Comparison of ENCODE assay signal across 1 cellular context in the genomic region with DNA sequence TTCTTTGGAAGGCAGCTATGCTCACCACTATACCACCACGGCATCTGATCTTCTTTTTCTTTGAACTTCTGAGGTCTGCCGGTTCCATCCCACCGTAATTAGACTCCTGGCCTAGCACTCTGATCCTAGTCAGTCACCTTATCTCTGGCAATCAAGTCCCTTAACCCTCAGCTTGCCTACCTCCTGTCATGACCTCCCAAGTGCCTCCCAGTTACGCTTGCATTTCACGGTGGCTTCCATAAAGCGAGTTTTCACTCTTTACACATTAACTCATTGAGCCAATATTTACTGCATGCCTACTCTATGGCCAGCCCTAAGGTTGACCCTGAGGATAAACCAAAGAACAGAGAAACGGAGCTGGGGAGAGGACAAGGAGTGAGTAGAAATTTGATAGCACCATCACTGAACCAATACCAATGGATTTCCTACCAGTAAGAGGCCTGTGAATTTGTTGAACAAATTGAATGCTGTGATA.
TF ChIP-seq lines count a peak whose summit lies in the region.

No MANE protein-coding gene starts in this region.

TF ChIP-seq in HepG2, 621 proteins besides CTCF, POLR2A, EP300 and RAD21 (continued from another document and continues in another):
- TF ChIP-seq ZBTB20 (CRISPR knock-in tag; IDR thresholded peaks at IDR 0.05; ENCODE audit: borderline replicate concordance, low read depth) (no peak), YY1 (IDR thresholded peaks at IDR 0.05; ENCODE audit: insufficient read depth, insufficient replicate concordance, low read depth, low read length) (no peak), ZNF570 (CRISPR knock-in tag; IDR thresholded peaks at IDR 0.05; ENCODE audit: borderline replicate concordance) (no peak), POGZ (CRISPR knock-in tag; IDR thresholded peaks at IDR 0.05) (peak; percentile 95), ZEB1 (IDR thresholded peaks at IDR 0.05; ENCODE audit: insufficient replicate concordance, low read depth) (no peak), TBX3 (IDR thresholded peaks at IDR 0.05; ENCODE audit: borderline replicate concordance) (peak; percentile 74; the same call in 1 of the 2 replicates), ZNF879 (CRISPR knock-in tag; IDR thresholded peaks at IDR 0.05) (no peak), FOXC1 (CRISPR knock-in tag; IDR thresholded peaks at IDR 0.05; ENCODE audit: borderline replicate concordance) (peak; percentile 28; the same call in 1 of the 2 replicates), ZNF253 (CRISPR knock-in tag; IDR thresholded peaks at IDR 0.05; ENCODE audit: borderline replicate concordance) (no peak), ZFP37 (CRISPR knock-in tag; IDR thresholded peaks at IDR 0.05; ENCODE audit: borderline replicate concordance) (no peak), ISX (CRISPR knock-in tag; conservative IDR thresholded peaks at IDR 0.05) (no peak), ZNF501 (CRISPR knock-in tag; IDR thresholded peaks at IDR 0.05) (no peak), RBAK (CRISPR knock-in tag; IDR thresholded peaks at IDR 0.05) (no peak), ZNF577 (CRISPR knock-in tag; IDR thresholded peaks at IDR 0.05; ENCODE audit: borderline replicate concordance, low read depth) (no peak), KDM5B (CRISPR knock-in tag; IDR thresholded peaks at IDR 0.05; ENCODE audit: borderline replicate concordance) (no peak), TOE1 (CRISPR knock-in tag; IDR thresholded peaks at IDR 0.05) (peak; percentile 78; the same call in 1 of the 2 replicates), ZNF563 (CRISPR knock-in tag; IDR thresholded peaks at IDR 0.05) (no peak), ZNF383 (CRISPR knock-in tag; IDR thresholded peaks at IDR 0.05; ENCODE audit: borderline replicate concordance) (no peak), HOXA9 (CRISPR knock-in tag; IDR thresholded peaks at IDR 0.05; ENCODE audit: borderline replicate concordance) (no peak), ZNF841 (CRISPR knock-in tag; IDR thresholded peaks at IDR 0.05; ENCODE audit: borderline replicate concordance) (no peak), ZNF230 (CRISPR knock-in tag; IDR thresholded peaks at IDR 0.05) (peak; percentile 91; the same call in 1 of the 2 replicates), MEIS2 (CRISPR knock-in tag; IDR thresholded peaks at IDR 0.05) (0 out of 2 replicates have a peak, but pooled peaks have one; percentile 70), ZNF20 (CRISPR knock-in tag; IDR thresholded peaks at IDR 0.05) (no peak), ZNF317 (CRISPR knock-in tag; IDR thresholded peaks at IDR 0.05) (peak; percentile 53; the same call in 1 of the 2 replicates), SOX6 (IDR thresholded peaks at IDR 0.05) (no peak), SOX6 (CRISPR knock-in tag; IDR thresholded peaks at IDR 0.05) (peak; percentile 88), ZNF7 (CRISPR knock-in tag; IDR thresholded peaks at IDR 0.05) (no peak), ADNP (CRISPR knock-in tag; IDR thresholded peaks at IDR 0.05) (no peak), ZBTB3 (CRISPR knock-in tag; IDR thresholded peaks at IDR 0.05; ENCODE audit: borderline replicate concordance, low read depth) (0 out of 2 replicates have a peak, but pooled peaks have one; percentile 70), HOXA3 (CRISPR knock-in tag; IDR thresholded peaks at IDR 0.05) (peak; percentile 91), XBP1 (CRISPR knock-in tag; IDR thresholded peaks at IDR 0.05) (no peak), SAP130 (CRISPR knock-in tag; IDR thresholded peaks at IDR 0.05; ENCODE audit: low read depth) (peak; percentile 88), CHD2 (IDR thresholded peaks at IDR 0.05; ENCODE audit: low read depth, low read length) (no peak), PLRG1 (conservative IDR thresholded peaks at IDR 0.05) (no peak), SRSF1 (optimal IDR thresholded peaks at IDR 0.05; ENCODE audit: low read depth, low read length) (no peak), SIN3B (IDR thresholded peaks at IDR 0.05; ENCODE audit: low read length) (no peak), ZNF839 (CRISPR knock-in tag; IDR thresholded peaks at IDR 0.05; ENCODE audit: borderline replicate concordance) (no peak), HNF4G (IDR thresholded peaks at IDR 0.05; ENCODE audit: borderline replicate concordance, low read depth, low read length) (peak; percentile 63; the same call in 1 of the 2 replicates), HNF4G (CRISPR knock-in tag; IDR thresholded peaks at IDR 0.05; ENCODE audit: borderline replicate concordance, low read depth) (no peak; the same call in 1 of the 2 replicates), MTF1 (CRISPR knock-in tag; IDR thresholded peaks at IDR 0.05) (no peak)
- TF ChIP-seq, protein P1, sequence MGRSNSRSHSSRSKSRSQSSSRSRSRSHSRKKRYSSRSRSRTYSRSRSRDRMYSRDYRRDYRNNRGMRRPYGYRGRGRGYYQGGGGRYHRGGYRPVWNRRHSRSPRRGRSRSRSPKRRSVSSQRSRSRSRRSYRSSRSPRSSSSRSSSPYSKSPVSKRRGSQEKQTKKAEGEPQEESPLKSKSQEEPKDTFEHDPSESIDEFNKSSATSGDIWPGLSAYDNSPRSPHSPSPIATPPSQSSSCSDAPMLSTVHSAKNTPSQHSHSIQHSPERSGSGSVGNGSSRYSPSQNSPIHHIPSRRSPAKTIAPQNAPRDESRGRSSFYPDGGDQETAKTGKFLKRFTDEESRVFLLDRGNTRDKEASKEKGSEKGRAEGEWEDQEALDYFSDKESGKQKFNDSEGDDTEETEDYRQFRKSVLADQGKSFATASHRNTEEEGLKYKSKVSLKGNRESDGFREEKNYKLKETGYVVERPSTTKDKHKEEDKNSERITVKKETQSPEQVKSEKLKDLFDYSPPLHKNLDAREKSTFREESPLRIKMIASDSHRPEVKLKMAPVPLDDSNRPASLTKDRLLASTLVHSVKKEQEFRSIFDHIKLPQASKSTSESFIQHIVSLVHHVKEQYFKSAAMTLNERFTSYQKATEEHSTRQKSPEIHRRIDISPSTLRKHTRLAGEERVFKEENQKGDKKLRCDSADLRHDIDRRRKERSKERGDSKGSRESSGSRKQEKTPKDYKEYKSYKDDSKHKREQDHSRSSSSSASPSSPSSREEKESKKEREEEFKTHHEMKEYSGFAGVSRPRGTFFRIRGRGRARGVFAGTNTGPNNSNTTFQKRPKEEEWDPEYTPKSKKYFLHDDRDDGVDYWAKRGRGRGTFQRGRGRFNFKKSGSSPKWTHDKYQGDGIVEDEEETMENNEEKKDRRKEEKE (IDR thresholded peaks at IDR 0.05) = no peak
- TF ChIP-seq, protein P2, sequence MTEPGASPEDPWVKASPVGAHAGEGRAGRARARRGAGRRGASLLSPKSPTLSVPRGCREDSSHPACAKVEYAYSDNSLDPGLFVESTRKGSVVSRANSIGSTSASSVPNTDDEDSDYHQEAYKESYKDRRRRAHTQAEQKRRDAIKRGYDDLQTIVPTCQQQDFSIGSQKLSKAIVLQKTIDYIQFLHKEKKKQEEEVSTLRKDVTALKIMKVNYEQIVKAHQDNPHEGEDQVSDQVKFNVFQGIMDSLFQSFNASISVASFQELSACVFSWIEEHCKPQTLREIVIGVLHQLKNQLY (CRISPR knock-in tag; IDR thresholded peaks at IDR 0.05) = peak; percentile 86
- TF ChIP-seq, protein P3, sequence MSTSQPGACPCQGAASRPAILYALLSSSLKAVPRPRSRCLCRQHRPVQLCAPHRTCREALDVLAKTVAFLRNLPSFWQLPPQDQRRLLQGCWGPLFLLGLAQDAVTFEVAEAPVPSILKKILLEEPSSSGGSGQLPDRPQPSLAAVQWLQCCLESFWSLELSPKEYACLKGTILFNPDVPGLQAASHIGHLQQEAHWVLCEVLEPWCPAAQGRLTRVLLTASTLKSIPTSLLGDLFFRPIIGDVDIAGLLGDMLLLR (CRISPR knock-in tag; IDR thresholded peaks at IDR 0.05) = no peak
- TF ChIP-seq, protein P4, sequence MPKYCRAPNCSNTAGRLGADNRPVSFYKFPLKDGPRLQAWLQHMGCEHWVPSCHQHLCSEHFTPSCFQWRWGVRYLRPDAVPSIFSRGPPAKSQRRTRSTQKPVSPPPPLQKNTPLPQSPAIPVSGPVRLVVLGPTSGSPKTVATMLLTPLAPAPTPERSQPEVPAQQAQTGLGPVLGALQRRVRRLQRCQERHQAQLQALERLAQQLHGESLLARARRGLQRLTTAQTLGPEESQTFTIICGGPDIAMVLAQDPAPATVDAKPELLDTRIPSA (CRISPR knock-in tag; IDR thresholded peaks at IDR 0.05; ENCODE audit: borderline replicate concordance) = no peak
- TF ChIP-seq, protein P5, sequence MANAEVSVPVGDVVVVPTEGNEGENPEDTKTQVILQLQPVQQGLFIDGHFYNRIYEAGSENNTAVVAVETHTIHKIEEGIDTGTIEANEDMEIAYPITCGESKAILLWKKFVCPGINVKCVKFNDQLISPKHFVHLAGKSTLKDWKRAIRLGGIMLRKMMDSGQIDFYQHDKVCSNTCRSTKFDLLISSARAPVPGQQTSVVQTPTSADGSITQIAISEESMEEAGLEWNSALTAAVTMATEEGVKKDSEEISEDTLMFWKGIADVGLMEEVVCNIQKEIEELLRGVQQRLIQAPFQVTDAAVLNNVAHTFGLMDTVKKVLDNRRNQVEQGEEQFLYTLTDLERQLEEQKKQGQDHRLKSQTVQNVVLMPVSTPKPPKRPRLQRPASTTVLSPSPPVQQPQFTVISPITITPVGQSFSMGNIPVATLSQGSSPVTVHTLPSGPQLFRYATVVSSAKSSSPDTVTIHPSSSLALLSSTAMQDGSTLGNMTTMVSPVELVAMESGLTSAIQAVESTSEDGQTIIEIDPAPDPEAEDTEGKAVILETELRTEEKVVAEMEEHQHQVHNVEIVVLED (CRISPR knock-in tag; IDR thresholded peaks at IDR 0.05; ENCODE audit: borderline replicate concordance) = peak; percentile 63; the same call in 1 of the 2 replicates
- TF ChIP-seq, protein P6, sequence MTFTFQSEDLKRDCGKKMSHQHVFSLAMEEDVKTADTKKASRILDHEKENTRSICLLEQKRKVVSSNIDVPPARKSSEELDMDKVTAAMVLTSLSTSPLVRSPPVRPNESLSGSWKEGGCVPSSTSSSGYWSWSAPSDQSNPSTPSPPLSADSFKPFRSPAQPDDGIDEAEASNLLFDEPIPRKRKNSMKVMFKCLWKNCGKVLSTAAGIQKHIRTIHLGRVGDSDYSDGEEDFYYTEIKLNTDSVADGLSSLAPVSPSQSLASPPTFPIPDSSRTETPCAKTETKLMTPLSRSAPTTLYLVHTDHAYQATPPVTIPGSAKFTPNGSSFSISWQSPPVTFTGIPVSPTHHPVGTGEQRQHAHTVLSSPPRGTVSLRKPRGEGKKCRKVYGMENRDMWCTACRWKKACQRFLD (CRISPR knock-in tag; IDR thresholded peaks at IDR 0.05; ENCODE audit: borderline replicate concordance) = no peak
- TF ChIP-seq, protein P7, sequence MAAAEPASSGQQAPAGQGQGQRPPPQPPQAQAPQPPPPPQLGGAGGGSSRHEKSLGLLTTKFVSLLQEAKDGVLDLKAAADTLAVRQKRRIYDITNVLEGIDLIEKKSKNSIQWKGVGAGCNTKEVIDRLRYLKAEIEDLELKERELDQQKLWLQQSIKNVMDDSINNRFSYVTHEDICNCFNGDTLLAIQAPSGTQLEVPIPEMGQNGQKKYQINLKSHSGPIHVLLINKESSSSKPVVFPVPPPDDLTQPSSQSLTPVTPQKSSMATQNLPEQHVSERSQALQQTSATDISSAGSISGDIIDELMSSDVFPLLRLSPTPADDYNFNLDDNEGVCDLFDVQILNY (CRISPR knock-in tag; conservative IDR thresholded peaks at IDR 0.05) = no peak
- TF ChIP-seq, protein P8, sequence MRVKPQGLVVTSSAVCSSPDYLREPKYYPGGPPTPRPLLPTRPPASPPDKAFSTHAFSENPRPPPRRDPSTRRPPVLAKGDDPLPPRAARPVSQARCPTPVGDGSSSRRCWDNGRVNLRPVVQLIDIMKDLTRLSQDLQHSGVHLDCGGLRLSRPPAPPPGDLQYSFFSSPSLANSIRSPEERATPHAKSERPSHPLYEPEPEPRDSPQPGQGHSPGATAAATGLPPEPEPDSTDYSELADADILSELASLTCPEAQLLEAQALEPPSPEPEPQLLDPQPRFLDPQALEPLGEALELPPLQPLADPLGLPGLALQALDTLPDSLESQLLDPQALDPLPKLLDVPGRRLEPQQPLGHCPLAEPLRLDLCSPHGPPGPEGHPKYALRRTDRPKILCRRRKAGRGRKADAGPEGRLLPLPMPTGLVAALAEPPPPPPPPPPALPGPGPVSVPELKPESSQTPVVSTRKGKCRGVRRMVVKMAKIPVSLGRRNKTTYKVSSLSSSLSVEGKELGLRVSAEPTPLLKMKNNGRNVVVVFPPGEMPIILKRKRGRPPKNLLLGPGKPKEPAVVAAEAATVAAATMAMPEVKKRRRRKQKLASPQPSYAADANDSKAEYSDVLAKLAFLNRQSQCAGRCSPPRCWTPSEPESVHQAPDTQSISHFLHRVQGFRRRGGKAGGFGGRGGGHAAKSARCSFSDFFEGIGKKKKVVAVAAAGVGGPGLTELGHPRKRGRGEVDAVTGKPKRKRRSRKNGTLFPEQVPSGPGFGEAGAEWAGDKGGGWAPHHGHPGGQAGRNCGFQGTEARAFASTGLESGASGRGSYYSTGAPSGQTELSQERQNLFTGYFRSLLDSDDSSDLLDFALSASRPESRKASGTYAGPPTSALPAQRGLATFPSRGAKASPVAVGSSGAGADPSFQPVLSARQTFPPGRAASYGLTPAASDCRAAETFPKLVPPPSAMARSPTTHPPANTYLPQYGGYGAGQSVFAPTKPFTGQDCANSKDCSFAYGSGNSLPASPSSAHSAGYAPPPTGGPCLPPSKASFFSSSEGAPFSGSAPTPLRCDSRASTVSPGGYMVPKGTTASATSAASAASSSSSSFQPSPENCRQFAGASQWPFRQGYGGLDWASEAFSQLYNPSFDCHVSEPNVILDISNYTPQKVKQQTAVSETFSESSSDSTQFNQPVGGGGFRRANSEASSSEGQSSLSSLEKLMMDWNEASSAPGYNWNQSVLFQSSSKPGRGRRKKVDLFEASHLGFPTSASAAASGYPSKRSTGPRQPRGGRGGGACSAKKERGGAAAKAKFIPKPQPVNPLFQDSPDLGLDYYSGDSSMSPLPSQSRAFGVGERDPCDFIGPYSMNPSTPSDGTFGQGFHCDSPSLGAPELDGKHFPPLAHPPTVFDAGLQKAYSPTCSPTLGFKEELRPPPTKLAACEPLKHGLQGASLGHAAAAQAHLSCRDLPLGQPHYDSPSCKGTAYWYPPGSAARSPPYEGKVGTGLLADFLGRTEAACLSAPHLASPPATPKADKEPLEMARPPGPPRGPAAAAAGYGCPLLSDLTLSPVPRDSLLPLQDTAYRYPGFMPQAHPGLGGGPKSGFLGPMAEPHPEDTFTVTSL (CRISPR knock-in tag; IDR thresholded peaks at IDR 0.05; ENCODE audit: borderline replicate concordance) = peak; percentile 88; the same call in 1 of the 2 replicates
- TF ChIP-seq, protein P9, sequence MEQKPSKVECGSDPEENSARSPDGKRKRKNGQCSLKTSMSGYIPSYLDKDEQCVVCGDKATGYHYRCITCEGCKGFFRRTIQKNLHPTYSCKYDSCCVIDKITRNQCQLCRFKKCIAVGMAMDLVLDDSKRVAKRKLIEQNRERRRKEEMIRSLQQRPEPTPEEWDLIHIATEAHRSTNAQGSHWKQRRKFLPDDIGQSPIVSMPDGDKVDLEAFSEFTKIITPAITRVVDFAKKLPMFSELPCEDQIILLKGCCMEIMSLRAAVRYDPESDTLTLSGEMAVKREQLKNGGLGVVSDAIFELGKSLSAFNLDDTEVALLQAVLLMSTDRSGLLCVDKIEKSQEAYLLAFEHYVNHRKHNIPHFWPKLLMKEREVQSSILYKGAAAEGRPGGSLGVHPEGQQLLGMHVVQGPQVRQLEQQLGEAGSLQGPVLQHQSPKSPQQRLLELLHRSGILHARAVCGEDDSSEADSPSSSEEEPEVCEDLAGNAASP (CRISPR knock-in tag; IDR thresholded peaks at IDR 0.05; ENCODE audit: borderline replicate concordance) = peak; percentile 87; the same call in 1 of the 2 replicates
